31 cellular contexts compared by ENCODE assay signal in the genomic region with DNA sequence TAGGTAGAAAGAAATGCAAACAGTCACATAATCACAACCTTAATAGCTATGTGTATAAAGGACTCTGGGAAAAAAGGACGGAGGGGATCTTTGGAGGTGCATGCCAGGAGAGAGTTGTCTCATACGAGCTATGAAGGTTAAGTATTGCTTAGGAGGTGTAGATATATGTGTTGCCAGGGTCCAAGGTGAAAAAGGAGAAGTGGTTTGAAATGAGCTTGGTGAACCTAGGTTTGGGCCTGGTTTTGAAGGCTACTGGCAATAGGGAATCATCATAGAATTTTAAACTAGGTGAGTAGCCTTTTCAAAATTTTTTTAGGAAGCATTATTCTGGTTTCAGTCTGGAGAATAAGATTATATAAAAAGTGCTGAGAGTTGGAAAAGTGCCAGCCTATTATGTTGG.
"Had no signal": no experiment of that assay in that cellular context is flagged by ENCODE, and none has a peak within 500 bp of the region (broad histone marks: within the 10 kb centered on the region; RNA-seq: fewer than 3 reads in every experiment).

No MANE protein-coding gene starts in this region.

- H3K27me3 Mint-ChIP-seq: activated CD4-positive, alpha-beta T cell treated with anti-CD3 and anti-CD28 coated beads for 36 hours; activated CD8-positive, alpha-beta memory T cell treated with anti-CD3 and anti-CD28 coated beads, Interleukin-2, amount 10 ng/mL, durations not matched to agents 7 days and 5 days; activated naive CD8-positive, alpha-beta T cell treated with anti-CD3 and anti-CD28 coated beads for 36 hours; natural killer cell treated with Interleukin-12 subunit alpha and Interleukin-12 subunit beta and Interleukin-15 and Interleukin-18, amount 100 ng/mL, for 72 hours; progenitor cell of endocrine pancreas; stimulated activated naive CD8-positive, alpha-beta T cell treated with anti-CD3 and anti-CD28 coated beads, Interleukin-15, Interleukin-2, amounts not matched to agents 100 ng/mL and 50 ng/mL, for 24 hours had no signal

- H3K36me3 Mint-ChIP-seq: activated CD8-positive, alpha-beta memory T cell treated with anti-CD3 and anti-CD28 coated beads, Interleukin-2, amount 10 ng/mL, durations not matched to agents 7 days and 5 days; activated naive CD8-positive, alpha-beta T cell treated with anti-CD3 and anti-CD28 coated beads for 36 hours; natural killer cell treated with Interleukin-12 subunit alpha and Interleukin-12 subunit beta and Interleukin-15 and Interleukin-18, amount 100 ng/mL, for 72 hours; stimulated activated effector memory CD8-positive, alpha-beta T cell treated with anti-CD3 and anti-CD28 coated beads, Interleukin-12 subunit alpha, Interleukin-12 subunit beta, amount 100 ng/mL, for 72 hours had no signal

- H3K27ac Mint-ChIP-seq: activated CD4-positive, alpha-beta T cell treated with anti-CD3 and anti-CD28 coated beads for 36 hours; activated CD8-positive, alpha-beta memory T cell treated with anti-CD3 and anti-CD28 coated beads, Interleukin-2, amount 10 ng/mL, durations not matched to agents 7 days and 5 days; activated CD8-positive, alpha-beta T cell treated with anti-CD3 and anti-CD28 coated beads, Interleukin-2, amount 10 ng/mL, durations not matched to agents 7 days and 5 days; activated naive CD4-positive, alpha-beta T cell treated with anti-CD3 and anti-CD28 coated beads for 36 hours; activated naive CD8-positive, alpha-beta T cell treated with anti-CD3 and anti-CD28 coated beads for 36 hours; natural killer cell treated with Interleukin-12 subunit alpha and Interleukin-12 subunit beta and Interleukin-15 and Interleukin-18, amount 100 ng/mL, for 72 hours; progenitor cell of endocrine pancreas; stimulated activated effector memory CD8-positive, alpha-beta T cell treated with anti-CD3 and anti-CD28 coated beads, Interleukin-12 subunit alpha, Interleukin-12 subunit beta, amount 100 ng/mL, for 72 hours; stimulated activated naive CD8-positive, alpha-beta T cell treated with anti-CD3 and anti-CD28 coated beads, Interleukin-15, Interleukin-2, amounts not matched to agents 100 ng/mL and 50 ng/mL, for 24 hours; T-helper 2 cell treated with Interferon-gamma antibody and Interleukin-4, amounts not matched to agents 5 μg/mL and 100 μg/mL, for 36 hours had no signal

- DNase-seq: activated CD4-positive, alpha-beta T cell treated with anti-CD3 and anti-CD28 coated beads for 36 hours; activated CD4-positive, CD25-positive, alpha-beta regulatory T cell; activated CD8-positive, alpha-beta memory T cell treated with anti-CD3 and anti-CD28 coated beads, Interleukin-2, amount 10 ng/mL, durations not matched to agents 7 days and 5 days; activated CD8-positive, alpha-beta T cell treated with anti-CD3 and anti-CD28 coated beads, Interleukin-2, amount 10 ng/mL, durations not matched to agents 7 days and 5 days; activated effector memory CD4-positive, alpha-beta T cell treated with anti-CD3 and anti-CD28 coated beads, Interleukin-2, amount 50 U/mL, for 16 hours; activated naive CD4-positive, alpha-beta T cell treated with anti-CD3 and anti-CD28 coated beads for 36 hours; activated naive CD8-positive, alpha-beta T cell treated with anti-CD3 and anti-CD28 coated beads for 36 hours; activated T-cell treated with anti-CD3 and anti-CD28 coated beads for 4 hours; aorta; cerebellar nuclear complex; colonic mucosa; effector CD8-positive, alpha-beta T cell; esophagus squamous epithelium; left ventricle myocardium inferior; mesendoderm; mucosa of descending colon; stimulated activated CD4-positive, alpha-beta T cell treated with anti-CD3 and anti-CD28 coated beads, Interleukin-12 subunit alpha, Interleukin-12 subunit beta, amount 100 ng/mL, for 4 hours; stimulated activated CD4-positive, alpha-beta T cell treated with anti-CD3 and anti-CD28 coated beads, Interleukin-4, amount 100 ng/mL, for 1 hour; trophoblast cell; uterus had no signal

- H3K4me3 Mint-ChIP-seq: activated CD4-positive, alpha-beta T cell treated with anti-CD3 and anti-CD28 coated beads for 36 hours; activated CD8-positive, alpha-beta memory T cell treated with anti-CD3 and anti-CD28 coated beads, Interleukin-2, amount 10 ng/mL, durations not matched to agents 7 days and 5 days; activated CD8-positive, alpha-beta T cell treated with anti-CD3 and anti-CD28 coated beads, Interleukin-2, amount 10 ng/mL, durations not matched to agents 7 days and 5 days; activated naive CD4-positive, alpha-beta T cell treated with anti-CD3 and anti-CD28 coated beads for 36 hours; activated naive CD8-positive, alpha-beta T cell treated with anti-CD3 and anti-CD28 coated beads for 36 hours; natural killer cell treated with Interleukin-12 subunit alpha and Interleukin-12 subunit beta and Interleukin-15 and Interleukin-18, amount 100 ng/mL, for 72 hours; stimulated activated effector memory CD8-positive, alpha-beta T cell treated with anti-CD3 and anti-CD28 coated beads, Interleukin-12 subunit alpha, Interleukin-12 subunit beta, amount 100 ng/mL, for 72 hours; stimulated activated naive CD8-positive, alpha-beta T cell treated with anti-CD3 and anti-CD28 coated beads, Interleukin-15, Interleukin-2, amounts not matched to agents 100 ng/mL and 50 ng/mL, for 24 hours; T-helper 2 cell treated with Interferon-gamma antibody and Interleukin-4, amounts not matched to agents 5 μg/mL and 100 μg/mL, for 36 hours had no signal

- H3K9me3 Mint-ChIP-seq: activated naive CD4-positive, alpha-beta T cell treated with anti-CD3 and anti-CD28 coated beads for 36 hours; activated naive CD8-positive, alpha-beta T cell treated with anti-CD3 and anti-CD28 coated beads for 36 hours; natural killer cell treated with Interleukin-12 subunit alpha and Interleukin-12 subunit beta and Interleukin-15 and Interleukin-18, amount 100 ng/mL, for 72 hours; stimulated activated effector memory CD8-positive, alpha-beta T cell treated with anti-CD3 and anti-CD28 coated beads, Interleukin-12 subunit alpha, Interleukin-12 subunit beta, amount 100 ng/mL, for 72 hours; stimulated activated naive CD8-positive, alpha-beta T cell treated with anti-CD3 and anti-CD28 coated beads, Interleukin-15, Interleukin-2, amounts not matched to agents 100 ng/mL and 50 ng/mL, for 24 hours; T-helper 2 cell treated with Interferon-gamma antibody and Interleukin-4, amounts not matched to agents 5 μg/mL and 100 μg/mL, for 36 hours had no signal

- H3K4me1 Mint-ChIP-seq: activated CD4-positive, alpha-beta T cell treated with anti-CD3 and anti-CD28 coated beads for 36 hours; activated naive CD8-positive, alpha-beta T cell treated with anti-CD3 and anti-CD28 coated beads for 36 hours; stimulated activated effector memory CD8-positive, alpha-beta T cell treated with anti-CD3 and anti-CD28 coated beads, Interleukin-12 subunit alpha, Interleukin-12 subunit beta, amount 100 ng/mL, for 72 hours had no signal

- H3K4me3 ChIP-seq: adrenal gland, body of pancreas, colonic mucosa, esophagus squamous epithelium, hepatocyte, left ventricle myocardium inferior, lung, mucosa of descending colon, skin epidermis, thoracic aorta, uterus had no signal
